12 cellular contexts compared by ENCODE assay signal in genomic region chr16:12548270-12548983, GRCh38.
A peak's percentile ranks its signal among the peaks of the same experiment; 100 is the strongest.
DNase-seq lines count a peak whose midpoint lies in the region; ATAC-seq, FAIRE-seq and TF ChIP-seq lines count a peak whose summit lies in the region.
"Had no signal": no experiment of that assay in that cellular context is flagged by ENCODE, and none has a peak within 500 bp of the region (broad histone marks: within the 10 kb centered on the region; RNA-seq: fewer than 3 reads in every experiment).

No MANE protein-coding gene starts in this region.

- TF ChIP-seq CTCF in chondrocyte (IDR thresholded peaks at IDR 0.05) (no peak), glutamatergic neuron (IDR thresholded peaks at IDR 0.05; ENCODE audit: partially characterized antibody, unreplicated experiment) (no peak)

- ATAC-seq in GM19351 (IDR thresholded peaks at IDR 0.05; ENCODE audit: unreplicated experiment), result peak; percentile 47
- ATAC-seq in HG02798 (IDR thresholded peaks at IDR 0.05; ENCODE audit: poor library complexity, unreplicated experiment), result peak; percentile 57
- ATAC-seq in effector memory CD8-positive, alpha-beta T cell (replicated peaks), result no peak
- ATAC-seq: natural killer cell had no signal

- H3K4me3 Mint-ChIP-seq in chondrocyte (ENCODE audit: unreplicated experiment), result no peak overlapping the region
- H3K4me3 Mint-ChIP-seq in effector memory CD8-positive, alpha-beta T cell, result no peak overlapping the region
- no peak overlapping the region for H3K4me3 Mint-ChIP-seq in glutamatergic neuron (ENCODE audit: unreplicated experiment)
- H3K4me3 Mint-ChIP-seq: natural killer cell had no signal

- H3K9me3 Mint-ChIP-seq in chondrocyte (ENCODE audit: low read depth) (no peaks in the 10 kb centered on the region), glutamatergic neuron (ENCODE audit: unreplicated experiment) (peaks cover 3% of the 10 kb centered on the region)
- H3K9me3 Mint-ChIP-seq in effector memory CD8-positive, alpha-beta T cell, result no peaks in the 10 kb centered on the region
- H3K9me3 Mint-ChIP-seq: activated T-helper 2 cell treated with anti-CD3 and anti-CD28 coated beads, Interferon-gamma antibody, Interleukin-2, Interleukin-4, amounts not matched to agents 10 μg/mL and 5 μg/mL and 100 μg/mL, durations not matched to agents 14 hours and 24 hours and 36 hours; natural killer cell had no signal

- no peaks in the 10 kb centered on the region for H3K36me3 Mint-ChIP-seq in chondrocyte (ENCODE audit: low read depth)
- H3K36me3 Mint-ChIP-seq in effector memory CD8-positive, alpha-beta T cell (ENCODE audit: insufficient read depth), result no peaks in the 10 kb centered on the region
- no peaks in the 10 kb centered on the region for H3K36me3 Mint-ChIP-seq in glutamatergic neuron (ENCODE audit: unreplicated experiment)
- H3K36me3 Mint-ChIP-seq: natural killer cell had no signal

- no peaks in the 10 kb centered on the region for H3K4me1 Mint-ChIP-seq in chondrocyte (ENCODE audit: low read depth)
- H3K4me1 Mint-ChIP-seq in effector memory CD8-positive, alpha-beta T cell (ENCODE audit: low read depth in 2 of 2), result peaks cover 10 to 14% of the 10 kb centered on the region in 2 donors
- H3K4me1 Mint-ChIP-seq in glutamatergic neuron (ENCODE audit: low read depth, unreplicated experiment), result peaks cover 16% of the 10 kb centered on the region

- H3K27me3 Mint-ChIP-seq in chondrocyte (ENCODE audit: low read depth) (no peaks in the 10 kb centered on the region), glutamatergic neuron (ENCODE audit: unreplicated experiment) (peaks cover 9% of the 10 kb centered on the region)
- H3K27me3 Mint-ChIP-seq in effector memory CD8-positive, alpha-beta T cell, result no peaks in the 10 kb centered on the region

- H3K27ac Mint-ChIP-seq in chondrocyte (ENCODE audit: unreplicated experiment) (no peak overlapping the region), glutamatergic neuron (ENCODE audit: unreplicated experiment) (no peak overlapping the region)
- H3K27ac Mint-ChIP-seq in effector memory CD8-positive, alpha-beta T cell, result no peak overlapping the region
- H3K27ac Mint-ChIP-seq: natural killer cell had no signal

- peak; percentile 78 for FAIRE-seq in GM12892 (lab: Jason Lieb, UNC)

- TF ChIP-seq POLR2A in GM12892 (IDR thresholded peaks at IDR 0.05; ENCODE audit: low read depth, low read length), result no peak

- DNase-seq in GM12892 (ENCODE audit: insufficient read length) (no peak), chondrocyte (ENCODE audit: low spot score) (peak; percentile 26), glutamatergic neuron (no peak), NOMO-1 treated with dmso at 0.1 percent for 144 hours (lab: John Stamatoyannopoulos, UW; ENCODE audit: unreplicated experiment) (no peak)
- no peak for DNase-seq in effector memory CD8-positive, alpha-beta T cell
- DNase-seq: activated CD4-positive, alpha-beta T cell treated with anti-CD3 and anti-CD28 coated beads, Interleukin-2, amount 50 U/mL, for 1 hour; DND-41; natural killer cell; NCI-H2081 treated with DMSO at 0.1 percent for 48 hours had no signal
